ENCODE assay signal across 8 cellular contexts in the genomic region with DNA sequence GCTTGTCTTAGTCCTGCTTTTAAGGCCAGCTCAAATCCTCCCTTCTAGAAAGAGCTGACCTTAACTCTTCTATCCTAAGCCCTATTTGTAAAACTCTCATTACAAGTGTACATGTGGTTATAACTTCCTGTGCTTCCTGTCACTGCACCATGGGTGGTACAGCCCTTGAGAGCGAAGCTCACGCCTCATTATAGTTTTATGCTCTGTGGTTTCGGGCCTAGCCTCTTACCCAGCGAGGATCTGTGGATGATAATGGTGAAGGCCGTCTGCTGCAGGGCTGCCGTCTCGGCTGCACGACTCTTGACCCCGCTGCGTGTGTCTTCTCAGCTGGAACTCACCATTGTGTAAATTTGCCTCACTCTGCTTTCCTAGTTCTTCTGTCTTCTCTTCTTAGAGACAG.
A peak's percentile ranks its signal among the peaks of the same experiment; 100 is the strongest.
DNase-seq lines count a peak whose midpoint lies in the region; ATAC-seq and TF ChIP-seq lines count a peak whose summit lies in the region.

No MANE protein-coding gene starts in this region.

- peak overlapping the region; percentile 90 for H3K27ac Mint-ChIP-seq in activated naive CD8-positive, alpha-beta T cell
- H3K27ac Mint-ChIP-seq in stimulated activated effector memory CD8-positive, alpha-beta T cell treated with anti-CD3 and anti-CD28 coated beads, Interleukin-12 subunit alpha, Interleukin-12 subunit beta, amount 100 ng/mL, for 72 hours, result peak overlapping the region; percentile 36

- TF ChIP-seq EP300 in suprapubic skin (IDR thresholded peaks at IDR 0.05), result no peak

- no peak overlapping the region for H3K4me3 ChIP-seq in ascending aorta
- no peak overlapping the region for H3K4me3 ChIP-seq in suprapubic skin

- peak overlapping the region; percentile 58 for H3K4me3 Mint-ChIP-seq in activated naive CD8-positive, alpha-beta T cell
- peak overlapping the region; percentile 30 for H3K4me3 Mint-ChIP-seq in stimulated activated effector memory CD8-positive, alpha-beta T cell treated with anti-CD3 and anti-CD28 coated beads, Interleukin-12 subunit alpha, Interleukin-12 subunit beta, amount 100 ng/mL, for 72 hours

- intact Hi-C loops in ascending aorta (cut with DNase I), result no loop called here

- H3K27me3 Mint-ChIP-seq in activated naive CD8-positive, alpha-beta T cell, result no peaks in the 10 kb centered on the region

- WGBS in suprapubic skin, result 82% methylated on average over 10 of the region's 10 CpGs

- no peaks in the 10 kb centered on the region for H3K9me3 ChIP-seq in ascending aorta
- no peaks in the 10 kb centered on the region for H3K9me3 ChIP-seq in suprapubic skin

- peaks cover 31% of the 10 kb centered on the region for H3K4me1 Mint-ChIP-seq in activated naive CD8-positive, alpha-beta T cell (ENCODE audit: low read depth)
- peaks cover 34% of the 10 kb centered on the region for H3K4me1 Mint-ChIP-seq in stimulated activated effector memory CD8-positive, alpha-beta T cell treated with anti-CD3 and anti-CD28 coated beads, Interleukin-12 subunit alpha, Interleukin-12 subunit beta, amount 100 ng/mL, for 72 hours

- TF ChIP-seq CTCF in GM13977 (IDR thresholded peaks at IDR 0.05; ENCODE audit: extremely low read depth, insufficient read depth, missing control alignments) (no peak), ascending aorta (IDR thresholded peaks at IDR 0.05) (no peak), suprapubic skin (IDR thresholded peaks at IDR 0.05) (no peak)

- peak; percentile 38 for DNase-seq in GM13977 (ENCODE audit: low spot score)
- peak; percentile 13 for DNase-seq in H4 (ENCODE audit: low spot score)
- peak; percentile 77 for DNase-seq in NCI-H187 treated with DMSO at 0.1 percent for 48 hours (lab: John Stamatoyannopoulos, UW)
- peak in 1 of 2 donors; percentile 58 for DNase-seq in stimulated activated effector memory CD8-positive, alpha-beta T cell treated with anti-CD3 and anti-CD28 coated beads, Interleukin-12 subunit alpha, Interleukin-12 subunit beta, amount 100 ng/mL, for 72 hours (ENCODE audit: low spot score in 2 of 2)
- no peak for DNase-seq in HuH-7 (ENCODE audit: low spot score)
- DNase-seq in ascending aorta (ENCODE audit: low spot score in 2 of 2), result no peak
- no peak for DNase-seq in suprapubic skin (ENCODE audit: low spot score in 2 of 2)

- H3K27me3 ChIP-seq in ascending aorta, result no peaks in the 10 kb centered on the region
- no peaks in the 10 kb centered on the region for H3K27me3 ChIP-seq in suprapubic skin

- ATAC-seq in stimulated activated effector memory CD8-positive, alpha-beta T cell treated with anti-CD3 and anti-CD28 coated beads, Interleukin-12 subunit alpha, Interleukin-12 subunit beta, amount 100 ng/mL, for 72 hours, result peak; percentile 95

- H3K4me1 ChIP-seq in ascending aorta (no peaks in the 10 kb centered on the region), suprapubic skin (no peaks in the 10 kb centered on the region)

- in situ Hi-C loops in GM13977 (cut with MboI; ENCODE audit: low pct_unique_long_range_greater_than_20kb, low sequenced_read_pairs, unreplicated experiment), result no loop called here

- H3K36me3 ChIP-seq in ascending aorta (peaks cover 47 to 59% of the 10 kb centered on the region in 2 donors), suprapubic skin (peaks cover 70% of the 10 kb centered on the region)

- H3K27ac ChIP-seq in ascending aorta (no peak overlapping the region), suprapubic skin (no peak overlapping the region)

- peaks cover 14% of the 10 kb centered on the region for H3K36me3 Mint-ChIP-seq in activated naive CD8-positive, alpha-beta T cell
- peaks cover 99% of the 10 kb centered on the region for H3K36me3 Mint-ChIP-seq in stimulated activated effector memory CD8-positive, alpha-beta T cell treated with anti-CD3 and anti-CD28 coated beads, Interleukin-12 subunit alpha, Interleukin-12 subunit beta, amount 100 ng/mL, for 72 hours

- no peaks in the 10 kb centered on the region for H3K9me3 Mint-ChIP-seq in activated naive CD8-positive, alpha-beta T cell (ENCODE audit: low read depth)
- no peaks in the 10 kb centered on the region for H3K9me3 Mint-ChIP-seq in stimulated activated effector memory CD8-positive, alpha-beta T cell treated with anti-CD3 and anti-CD28 coated beads, Interleukin-12 subunit alpha, Interleukin-12 subunit beta, amount 100 ng/mL, for 72 hours

- no peak for TF ChIP-seq POLR2A in suprapubic skin (IDR thresholded peaks at IDR 0.05)

Comparison
In these comparisons a context has a peak if more than half of its experiments do, and no peak if none do; other contexts are left out.
1. DNase-seq: peak in GM13977 (single experiment), H4 (single experiment) and NCI-H187 treated with DMSO at 0.1 percent for 48 hours (single experiment); none in HuH-7 (single experiment), ascending aorta (0 of 2) and suprapubic skin (0 of 2).